Comparison of ENCODE assay signal across 9 cellular contexts in genomic region chr6:34239893-34240292, GRCh38. TPM values are rescaled to one million over a fixed set of nuclear protein-coding genes. Genes with fewer than 3 reads are reported as not detected.
A peak's percentile ranks its signal among the peaks of the same experiment; 100 is the strongest.
DNase-seq lines count a peak whose midpoint lies in the region; ATAC-seq and TF ChIP-seq lines count a peak whose summit lies in the region.
"Had no signal": no experiment of that assay in that cellular context is flagged by ENCODE, and none has a peak within 500 bp of the region (broad histone marks: within the 10 kb centered on the region; RNA-seq: fewer than 3 reads in every experiment).

No MANE protein-coding gene starts in this region.

- H3K18ac ChIP-seq in mesenchymal stem cell (ENCODE audit: low read depth in 1 of 2, low read length in 2 of 2), result no peak overlapping the region

- no peak overlapping the region for H2BK120ac ChIP-seq in mesenchymal stem cell (ENCODE audit: low read depth, low read length)

- peak overlapping the region; percentile 64 for H3K27ac Mint-ChIP-seq in CD8-positive, alpha-beta T cell
- no peak overlapping the region for H3K27ac Mint-ChIP-seq in activated T-helper 17 cell treated with anti-CD3 and anti-CD28 coated beads, Interleukin-2, amount 50 U/mL, for 72 hours

- peaks cover 52% of the 10 kb centered on the region for H3K4me1 Mint-ChIP-seq in CD8-positive, alpha-beta T cell (ENCODE audit: low read depth)
- H3K4me1 Mint-ChIP-seq in activated T-helper 17 cell treated with anti-CD3 and anti-CD28 coated beads, Interleukin-2, amount 50 U/mL, for 72 hours, result peaks cover 43% of the 10 kb centered on the region

- H3K9me3 Mint-ChIP-seq in CD8-positive, alpha-beta T cell, result no peaks in the 10 kb centered on the region
- no peaks in the 10 kb centered on the region for H3K9me3 Mint-ChIP-seq in activated T-helper 17 cell treated with anti-CD3 and anti-CD28 coated beads, Interleukin-2, amount 50 U/mL, for 72 hours

- peak overlapping the region; percentile 86 for H3K9ac ChIP-seq in mesenchymal stem cell (ENCODE audit: low read length)

- H3K27me3 ChIP-seq in CD8-positive, alpha-beta T cell (ENCODE audit: insufficient read depth, low read length), result no peaks in the 10 kb centered on the region
- no peaks in the 10 kb centered on the region for H3K27me3 ChIP-seq in mesenchymal stem cell (ENCODE audit: control insufficient read depth in 1 of 2, insufficient read depth in 1 of 2, low read length in 2 of 2)

- no peak overlapping the region for H3K14ac ChIP-seq in mesenchymal stem cell (ENCODE audit: low read length in 2 of 2)

- no peaks in the 10 kb centered on the region for H3K79me1 ChIP-seq in mesenchymal stem cell (replicated peaks; ENCODE audit: low read length, poor library complexity, severe bottlenecking)

- 80% methylated on average over 1 of the region's 2 CpGs for WGBS in mesenchymal stem cell

- CTCF ChIA-PET in CD8-positive, alpha-beta T cell (lab: Charles Lee), result no interaction called here
- CTCF ChIA-PET in HEK293 (lab: Yijun Ruan, JAX), result interaction anchor here (0.6 to 1.3 kb wide), 4 partner anchors 10 to 342 kb away, joined by 3 to 4 read pairs (median 4); no protein-coding TSS in a partner anchor

- H2AK5ac ChIP-seq in mesenchymal stem cell (ENCODE audit: low read length, severe bottlenecking), result peak overlapping the region; percentile 81

- no peak overlapping the region for H3K4me3 ChIP-seq in CD8-positive, alpha-beta T cell (ENCODE audit: low read depth, low read length)
- H3K4me3 ChIP-seq in HEK293 (ENCODE audit: low read depth, low read length), result no peak overlapping the region
- H3K4me3 ChIP-seq in mesenchymal stem cell (ENCODE audit: insufficient read depth in 1 of 2, low read depth in 1 of 2, low read length in 2 of 2), result peak overlapping the region in 1 of 2 experiments; percentile 86

- TF ChIP-seq CTCF in CD8-positive, alpha-beta T cell (IDR thresholded peaks at IDR 0.05), result no peak
- no peak for TF ChIP-seq CTCF in HEK293 (tag by site-specific recombination; IDR thresholded peaks at IDR 0.05)

- no peaks in the 10 kb centered on the region for H3K27me3 Mint-ChIP-seq in CD8-positive, alpha-beta T cell (ENCODE audit: low read depth)
- H3K27me3 Mint-ChIP-seq in activated T-helper 17 cell treated with anti-CD3 and anti-CD28 coated beads, Interleukin-2, amount 50 U/mL, for 72 hours, result no peaks in the 10 kb centered on the region

- no peak for ATAC-seq in CD8-positive, alpha-beta T cell
- ATAC-seq in activated T-helper 17 cell treated with anti-CD3 and anti-CD28 coated beads, Interleukin-2, amount 50 U/mL, for 72 hours (replicated peaks), result no peak
- no peak for ATAC-seq in HG03039 (IDR thresholded peaks at IDR 0.05; ENCODE audit: unreplicated experiment)

- H3K36me3 Mint-ChIP-seq in CD8-positive, alpha-beta T cell, result peaks cover 48% of the 10 kb centered on the region
- H3K36me3 Mint-ChIP-seq in activated T-helper 17 cell treated with anti-CD3 and anti-CD28 coated beads, Interleukin-2, amount 50 U/mL, for 72 hours (ENCODE audit: low read depth), result peaks cover 70% of the 10 kb centered on the region

- peaks cover 29% of the 10 kb centered on the region for H3K4me1 ChIP-seq in CD8-positive, alpha-beta T cell (ENCODE audit: insufficient read depth, low read length)
- H3K4me1 ChIP-seq in HEK293 (ENCODE audit: control insufficient read depth, insufficient read depth, low read length) (peaks cover 6% of the 10 kb centered on the region; the same call in 1 of the 2 replicates), mesenchymal stem cell (ENCODE audit: control insufficient read depth, insufficient read depth, low read depth, low read length) (peaks cover 54% of the 10 kb centered on the region)

- no peak overlapping the region for H3K4me3 Mint-ChIP-seq in CD8-positive, alpha-beta T cell
- peak overlapping the region; percentile 91 for H3K4me3 Mint-ChIP-seq in activated T-helper 17 cell treated with anti-CD3 and anti-CD28 coated beads, Interleukin-2, amount 50 U/mL, for 72 hours

- intact Hi-C loops in CD8-positive, alpha-beta T cell (cut with DNase I, micrococcal nuclease), result loop anchor here (5.0 to 10.0 kb wide), 7 partner anchors 58 to 1017 kb away; partner anchors contain the start of genes PHF1 (in 2 of the 2), ANKS1A (in 1 of the 2), CUTA (in 1 of the 2) and LEMD2 (in 1 of the 2)

- H3K27ac ChIP-seq in CD8-positive, alpha-beta T cell (ENCODE audit: low read depth, low read length), result no peak overlapping the region
- no peak overlapping the region for H3K27ac ChIP-seq in HEK293 (ENCODE audit: extremely low read depth, low read depth, low read length)
- no peak overlapping the region for H3K27ac ChIP-seq in mesenchymal stem cell (ENCODE audit: low read length, poor library complexity, severe bottlenecking)

- H4K8ac ChIP-seq in mesenchymal stem cell (ENCODE audit: low read length), result no peak overlapping the region

- H2BK15ac ChIP-seq in mesenchymal stem cell (ENCODE audit: low read depth, poor library complexity, severe bottlenecking), result no peak overlapping the region

- peak overlapping the region; percentile 41 for H4K91ac ChIP-seq in mesenchymal stem cell (ENCODE audit: low read length)

- H3K9me3 ChIP-seq in CD8-positive, alpha-beta T cell (ENCODE audit: low read length), result no peaks in the 10 kb centered on the region
- H3K9me3 ChIP-seq in HEK293 (ENCODE audit: control insufficient read depth, insufficient read depth, low read depth, low read length) (no peaks in the 10 kb centered on the region), mesenchymal stem cell (ENCODE audit: control insufficient read depth, low read length) (no peaks in the 10 kb centered on the region)

- H3K4me2 ChIP-seq in mesenchymal stem cell (ENCODE audit: low read length, poor library complexity, severe bottlenecking), result no peak overlapping the region

- no peak for DNase-seq in CD8-positive, alpha-beta T cell
- DNase-seq in mesenchymal stem cell (no peak), NCI-H510A (lab: John Stamatoyannopoulos, UW) (no peak), NCI-H345 treated with DMSO at 0.1 percent for 48 hours (lab: John Stamatoyannopoulos, UW; ENCODE audit: unreplicated experiment) (no peak), NCI-H2227 (lab: John Stamatoyannopoulos, UW; ENCODE audit: unreplicated experiment) (no peak)
- DNase-seq: NCI-H1436 treated with DMSO at 0.1 percent for 48 hours had no signal

- H3K23ac ChIP-seq in mesenchymal stem cell (ENCODE audit: low read length in 2 of 2), result peak overlapping the region in 1 of 2 experiments; percentile 48

- peak overlapping the region in 1 of 2 experiments; percentile 56 for H3K4ac ChIP-seq in mesenchymal stem cell (ENCODE audit: low read depth in 1 of 2, low read length in 2 of 2)

- H3K36me3 ChIP-seq in CD8-positive, alpha-beta T cell (ENCODE audit: insufficient read depth, low read length), result peaks cover 21% of the 10 kb centered on the region
- H3K36me3 ChIP-seq in HEK293 (ENCODE audit: control insufficient read depth in 2 of 2, insufficient read depth in 1 of 2, low read length in 2 of 2) (peaks cover 0 to 52% of the 10 kb centered on the region in 2 experiments; a peak in 1 of 3 replicates), mesenchymal stem cell (ENCODE audit: control insufficient read depth in 1 of 2, insufficient read depth in 2 of 2, low read depth in 1 of 2, low read length in 2 of 2) (peaks cover 19 to 43% of the 10 kb centered on the region in 2 experiments)

- no peak overlapping the region for H2BK12ac ChIP-seq in mesenchymal stem cell (ENCODE audit: low read length in 2 of 2)

- no peak overlapping the region for H2BK5ac ChIP-seq in mesenchymal stem cell (ENCODE audit: low read depth, low read length, poor library complexity, severe bottlenecking)

- POLR2A ChIA-PET in CD8-positive, alpha-beta T cell (lab: Charles Lee), result interaction anchor here (1.1 kb wide), 1 partner anchor 57 kb away, joined by 3 read pairs; no protein-coding TSS in a partner anchor
- POLR2A ChIA-PET in HEK293 (lab: Yijun Ruan, JAX), result no interaction called here

- no peak overlapping the region for H2AFZ ChIP-seq in mesenchymal stem cell (ENCODE audit: low read depth, low read length)

TF ChIP-seq in HEK293, 187 proteins besides CTCF, POLR2A, EP300 and RAD21:
- TF ChIP-seq ZNF26 (tag by site-specific recombination; IDR thresholded peaks at IDR 0.05) (no peak), EGR2 (tag by site-specific recombination; IDR thresholded peaks at IDR 0.05; ENCODE audit: low read depth) (peak; percentile 35; the same call in 1 of the 2 replicates), ZNF398 (tag by site-specific recombination; IDR thresholded peaks at IDR 0.05) (peak; percentile 41)

RNA-seq across cellular contexts. Expression of gene HMGA1, which starts 3.2 kb away (rescaled TPM):
- 100 to 1,000 TPM; 107 to 113 TPM for total RNA-seq in CD8-positive, alpha-beta T cell
- total RNA-seq in activated T-helper 17 cell treated with anti-CD3 and anti-CD28 coated beads, Interleukin-2, amount 50 U/mL, for 72 hours, result 100 to 1,000 TPM; 203 to 389 TPM
- 544 TPM for polyA plus RNA-seq in mesenchymal stem cell (2013, experiment 1 of 2)
- polyA plus RNA-seq in mesenchymal stem cell (2013, experiment 2 of 2), result 524 TPM

RNA-seq across cellular contexts. Expression of gene SMIM29, which starts 8.9 kb away (rescaled TPM):
- total RNA-seq in CD8-positive, alpha-beta T cell, result 10 to 100 TPM; 12.7 to 14.2 TPM
- total RNA-seq in activated T-helper 17 cell treated with anti-CD3 and anti-CD28 coated beads, Interleukin-2, amount 50 U/mL, for 72 hours, result 10 to 100 TPM; 10.9 to 17.3 TPM
- polyA plus RNA-seq in mesenchymal stem cell (2013, experiment 1 of 2), result 47.1 TPM
- polyA plus RNA-seq in mesenchymal stem cell (2013, experiment 2 of 2), result 50.5 TPM
